In genomic region chr19:17859533-17860330, GRCh38 we compare ENCODE assay signal across 1 cellular context.
A peak's percentile ranks its signal among the peaks of the same experiment; 100 is the strongest.
TF ChIP-seq lines count a peak whose summit lies in the region.

Gene RPL18A (plus strand): TSS chr19:17859910. CDS start chr19:17859957, 47 bp downstream.

TF ChIP-seq in K562, 482 proteins besides CTCF, POLR2A, EP300 and RAD21 (continued from another document and continues in another):
- TF ChIP-seq POLR2AphosphoS5 (IDR thresholded peaks at IDR 0.05; ENCODE audit: control insufficient read depth, insufficient read depth, low read depth, low read length) = peak; percentile 94
- peak; percentile 88 for TF ChIP-seq CTBP1 (IDR thresholded peaks at IDR 0.05; ENCODE audit: borderline replicate concordance)
- TF ChIP-seq ZBTB40 (IDR thresholded peaks at IDR 0.05) = peak; percentile 98
- TF ChIP-seq ZBTB40 (CRISPR knock-in tag; IDR thresholded peaks at IDR 0.05) = no peak
- 0 out of 2 replicates have a peak, but pooled peaks have one; percentile 15 for TF ChIP-seq ZNF449 (CRISPR knock-in tag; IDR thresholded peaks at IDR 0.05)
- TF ChIP-seq RBM22 (IDR thresholded peaks at IDR 0.05; ENCODE audit: low read depth, low read length, poor library complexity, severe bottlenecking) = peak; percentile 85
- TF ChIP-seq PTTG1 (tag; IDR thresholded peaks at IDR 0.05; ENCODE audit: low read depth) = no peak
- TF ChIP-seq ZFX (CRISPR knock-in tag; IDR thresholded peaks at IDR 0.05) = peak; percentile 88
- no peak for TF ChIP-seq SREBF1 (IDR thresholded peaks at IDR 0.05; ENCODE audit: borderline replicate concordance, low read depth, low read length)
- no peak for TF ChIP-seq KAT8 (IDR thresholded peaks at IDR 0.05; ENCODE audit: low read depth)
- TF ChIP-seq ZNF318 (IDR thresholded peaks at IDR 0.05; ENCODE audit: borderline replicate concordance in 1 of 2, low read depth in 1 of 2) = no peak
- TF ChIP-seq ELF4 (CRISPR knock-in tag; IDR thresholded peaks at IDR 0.05) = no peak
- no peak for TF ChIP-seq TFAM (CRISPR knock-in tag; conservative IDR thresholded peaks at IDR 0.05)
- no peak; the same call in 1 of the 2 replicates for TF ChIP-seq MXI1 (IDR thresholded peaks at IDR 0.05; ENCODE audit: low read depth, low read length)
- TF ChIP-seq TOE1 (IDR thresholded peaks at IDR 0.05; ENCODE audit: borderline replicate concordance) = no peak
- TF ChIP-seq TOE1 (CRISPR knock-in tag; IDR thresholded peaks at IDR 0.05; ENCODE audit: borderline replicate concordance, low read depth) = no peak
- no peak for TF ChIP-seq EHMT2 (IDR thresholded peaks at IDR 0.05)
- 0 out of 4 replicates have a peak, but pooled peaks of 1 of the 2 experiments have one; percentile 26 for TF ChIP-seq TBL1XR1 (IDR thresholded peaks at IDR 0.05; ENCODE audit: low read length in 2 of 2)
- peak; percentile 89 for TF ChIP-seq ATF7 (IDR thresholded peaks at IDR 0.05)
- peak; percentile 89 for TF ChIP-seq PRPF4 (IDR thresholded peaks at IDR 0.05; ENCODE audit: insufficient read depth, low read depth, low read length, poor library complexity, severe bottlenecking)
- no peak for TF ChIP-seq ZNF24 (IDR thresholded peaks at IDR 0.05)
- peak; percentile 97 for TF ChIP-seq TFAP4 (CRISPR knock-in tag; IDR thresholded peaks at IDR 0.05; ENCODE audit: borderline replicate concordance)
- no peak for TF ChIP-seq GTF2B (IDR thresholded peaks at IDR 0.05; ENCODE audit: extremely low read depth, insufficient read length)
- no peak for TF ChIP-seq RFX1 (IDR thresholded peaks at IDR 0.05)
- TF ChIP-seq CBFA2T3 (IDR thresholded peaks at IDR 0.05) = no peak
- TF ChIP-seq ZNF277 (CRISPR knock-in tag; IDR thresholded peaks at IDR 0.05; ENCODE audit: borderline replicate concordance) = no peak
- no peak for TF ChIP-seq RNF219 (CRISPR knock-in tag; IDR thresholded peaks at IDR 0.05)
- TF ChIP-seq PYGO2 (tag; IDR thresholded peaks at IDR 0.05) = no peak
- TF ChIP-seq FOXK2 (conservative IDR thresholded peaks at IDR 0.05 in 1 of 2, IDR thresholded peaks at IDR 0.05 in 1 of 2; ENCODE audit: low read depth in 2 of 2) = peak; percentile 87 to 88
- peak; percentile 99 for TF ChIP-seq EP400 (IDR thresholded peaks at IDR 0.05)
- no peak; the same call in 1 of the 2 replicates for TF ChIP-seq SOX6 (IDR thresholded peaks at IDR 0.05)
- TF ChIP-seq ZNF79 (CRISPR knock-in tag; IDR thresholded peaks at IDR 0.05; ENCODE audit: low read depth) = no peak
- no peak for TF ChIP-seq HDAC8 (tag; IDR thresholded peaks at IDR 0.05)
- peak; percentile 58 for TF ChIP-seq JUND (IDR thresholded peaks at IDR 0.05; ENCODE audit: borderline replicate concordance, low read depth, low read length)
- TF ChIP-seq JUND (tag; IDR thresholded peaks at IDR 0.05; ENCODE audit: borderline replicate concordance, low read depth, low read length) = 0 out of 3 replicates have a peak, but pooled peaks have one; percentile 24
